Comparison of ENCODE assay signal across 29 cellular contexts in genomic region chr1:107407011-107407410, GRCh38.
"Had no signal": no experiment of that assay in that cellular context is flagged by ENCODE, and none has a peak within 500 bp of the region (broad histone marks: within the 10 kb centered on the region; RNA-seq: fewer than 3 reads in every experiment).

No MANE protein-coding gene starts in this region.

- H3K36me3 ChIP-seq: colonic mucosa, esophagus muscularis mucosa, esophagus squamous epithelium, gastrocnemius medialis, gastroesophageal sphincter, heart left ventricle, heart right ventricle had no signal

- H3K27ac Mint-ChIP-seq: dendritic cell treated with granulocyte-macrophage colony-stimulating factor and Interleukin-4, amounts not matched to agents 40 ng/mL and 50 ng/mL, for 4 days; effector memory CD8-positive, alpha-beta T cell; endodermal cell had no signal

- FAIRE-seq: colon, endometrium, endothelial cell of umbilical vein, frontal cortex had no signal

- H3K27me3 ChIP-seq: colonic mucosa, dorsolateral prefrontal cortex, esophagus muscularis mucosa, esophagus squamous epithelium, foreskin keratinocyte, gastrocnemius medialis, gastroesophageal sphincter, heart left ventricle, heart right ventricle had no signal

- ATAC-seq: effector memory CD8-positive, alpha-beta T cell; esophagus mucosa; foreskin keratinocyte; gastrocnemius medialis; gastroesophageal sphincter; heart left ventricle; heart right ventricle had no signal

- H3K27ac ChIP-seq: colonic mucosa, coronary artery, dorsolateral prefrontal cortex, epithelial cell of prostate, esophagus muscularis mucosa, esophagus squamous epithelium, foreskin keratinocyte, gastrocnemius medialis, gastroesophageal sphincter, heart left ventricle, heart right ventricle had no signal

- H3K4me3 Mint-ChIP-seq: dendritic cell treated with granulocyte-macrophage colony-stimulating factor and Interleukin-4, amounts not matched to agents 40 ng/mL and 50 ng/mL, for 4 days; effector memory CD8-positive, alpha-beta T cell; endodermal cell had no signal

- H3K27me3 Mint-ChIP-seq: dendritic cell treated with granulocyte-macrophage colony-stimulating factor and Interleukin-4, amounts not matched to agents 40 ng/mL and 50 ng/mL, for 4 days had no signal

- H3K9me3 ChIP-seq: colonic mucosa, esophagus muscularis mucosa, esophagus squamous epithelium, gastrocnemius medialis, gastroesophageal sphincter, heart left ventricle, heart right ventricle had no signal

- H3K4me3 ChIP-seq: colonic mucosa, coronary artery, dorsolateral prefrontal cortex, esophagus muscularis mucosa, esophagus squamous epithelium, gastrocnemius medialis, gastroesophageal sphincter, heart left ventricle, heart right ventricle had no signal

- H3K4me1 ChIP-seq: colonic mucosa, esophagus squamous epithelium, gastrocnemius medialis, gastroesophageal sphincter, heart left ventricle had no signal

- H3K9me3 Mint-ChIP-seq: dendritic cell treated with granulocyte-macrophage colony-stimulating factor and Interleukin-4, amounts not matched to agents 40 ng/mL and 50 ng/mL, for 4 days; effector memory CD8-positive, alpha-beta T cell; endodermal cell had no signal

- DNase-seq: colonic mucosa; cortex of kidney; dermis blood vessel endothelial cell; dorsolateral prefrontal cortex; effector CD4-positive, alpha-beta T cell; effector CD8-positive, alpha-beta T cell; effector memory CD4-positive, alpha-beta T cell; effector memory CD8-positive, alpha-beta T cell; endodermal cell; erythroblast; esophagus squamous epithelium; foreskin fibroblast; foreskin keratinocyte; foreskin melanocyte; gastrocnemius medialis; glutamatergic neuron; head of caudate nucleus; heart left ventricle; heart right ventricle had no signal
